ENCODE assay signal across 9 cellular contexts in the genomic region with DNA sequence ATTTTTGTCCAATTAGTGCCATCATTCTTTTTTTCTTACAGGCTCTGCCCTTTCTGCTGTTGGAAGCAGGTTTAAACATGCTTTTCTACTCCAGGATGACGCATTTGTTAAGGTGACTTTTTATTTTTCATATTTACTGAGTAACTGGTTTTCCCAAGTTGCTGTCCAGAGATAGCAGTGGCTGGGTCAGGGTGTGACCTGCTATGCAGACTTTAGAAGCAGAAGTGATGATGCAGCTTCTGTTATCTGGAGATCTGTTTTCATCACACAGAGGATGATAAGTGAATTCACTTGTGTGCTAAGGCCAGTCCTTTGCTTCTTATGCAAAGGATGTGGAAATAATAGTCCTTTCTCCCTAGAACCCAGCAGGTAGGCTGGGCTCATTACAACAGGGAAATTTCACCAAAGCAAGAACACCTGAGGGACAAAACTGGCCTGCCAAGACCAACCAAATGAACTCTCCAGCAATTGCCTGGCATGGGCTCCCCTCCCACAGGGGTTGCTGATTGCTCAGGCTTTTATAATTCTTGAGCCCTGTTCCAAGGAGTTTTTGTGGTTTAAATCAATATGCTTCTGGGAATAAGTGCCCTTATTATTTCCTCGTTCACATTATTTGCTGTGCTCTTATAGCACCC.
DNase-seq lines count a peak whose midpoint lies in the region; ATAC-seq, FAIRE-seq and TF ChIP-seq lines count a peak whose summit lies in the region.
"Had no signal": no experiment of that assay in that cellular context is flagged by ENCODE, and none has a peak within 500 bp of the region (broad histone marks: within the 10 kb centered on the region; RNA-seq: fewer than 3 reads in every experiment).

No MANE protein-coding gene starts in this region.

- POLR2A ChIA-PET in K562 (lab: Yijun Ruan, JAX): interaction anchor here (0.6 to 2.2 kb wide), 6 partner anchors 8 to 61 kb away, joined by 3 to 10 read pairs (median 4); no protein-coding TSS in a partner anchor

- H3K36me3 ChIP-seq in K562 (ENCODE audit: control insufficient read depth, insufficient read depth, low read length) (no peaks in the 10 kb centered on the region), lung (ENCODE audit: control insufficient read depth in 2 of 2, insufficient read depth in 2 of 2, low read length in 2 of 2) (no peaks in the 10 kb centered on the region)

- no peaks in the 10 kb centered on the region for H4K20me1 ChIP-seq in K562 (replicated peaks; ENCODE audit: control insufficient read depth, insufficient read depth, low read length)

- peaks cover 6% of the 10 kb centered on the region for H3K27me3 Mint-ChIP-seq in activated naive CD8-positive, alpha-beta T cell treated with anti-CD3 and anti-CD28 coated beads, Interleukin-2, amount 50 U/mL, for 24 hours

- intact Hi-C loops in K562 (cut with micrococcal nuclease): no loop called here

- H3K9me3 ChIP-seq in K562 (replicated peaks; ENCODE audit: control insufficient read depth, insufficient read depth, low read depth, low read length) (no peaks in the 10 kb centered on the region), lung (ENCODE audit: control insufficient read depth in 2 of 2, insufficient read depth in 1 of 2, low read length in 1 of 2) (no peaks in the 10 kb centered on the region)
- H3K9me3 ChIP-seq: body of pancreas had no signal

- CTCF ChIA-PET in K562 (lab: Yijun Ruan, JAX; ENCODE audit: low intra/inter-chr PET ratio): no interaction called here

- H3K4me2 ChIP-seq in K562 (ENCODE audit: insufficient read depth, low read length): peak overlapping the region; percentile 49; the same call in 1 of the 2 replicates

- H3K27ac ChIP-seq in K562 (ENCODE audit: extremely low read depth, low read depth, low read length): peak overlapping the region; percentile 68
- H3K27ac ChIP-seq in lung (ENCODE audit: low read depth in 1 of 2, low read length in 1 of 2): no peak overlapping the region

- DNase-seq in ELF-1 (ENCODE audit: low read depth, low spot score) (peak; percentile 32), NCI-H146 treated with DMSO at 0.1 percent for 48 hours (lab: John Stamatoyannopoulos, UW; ENCODE audit: unreplicated experiment) (peak; percentile 76), K562 (ENCODE audit: extremely low read depth in 1 of 4, low spot score in 3 of 4) (peak; percentile 78 to 90 (median 88)), lung (ENCODE audit: low spot score) (peak; percentile 74), kidney tubule cell (ENCODE audit: low spot score) (no peak)
- no peak for DNase-seq in activated naive CD8-positive, alpha-beta T cell treated with anti-CD3 and anti-CD28 coated beads, Interleukin-2, amount 50 U/mL, for 24 hours
- DNase-seq in stimulated activated naive CD4-positive, alpha-beta T cell (lab: John Stamatoyannopoulos, UW): no peak

- H3K9me3 Mint-ChIP-seq in activated naive CD8-positive, alpha-beta T cell treated with anti-CD3 and anti-CD28 coated beads, Interleukin-2, amount 50 U/mL, for 24 hours: no peaks in the 10 kb centered on the region

- no peaks in the 10 kb centered on the region for H3K79me2 ChIP-seq in K562 (ENCODE audit: control insufficient read depth, insufficient read depth, low read length)

- H3K27me3 ChIP-seq in K562 (ENCODE audit: control insufficient read depth in 2 of 2, insufficient read depth in 2 of 2, low read length in 2 of 2) (no peaks in the 10 kb centered on the region), lung (ENCODE audit: control insufficient read depth, insufficient read depth) (no peaks in the 10 kb centered on the region)
- H3K27me3 ChIP-seq: body of pancreas had no signal

- peaks cover under 1% of the 10 kb centered on the region for H3K4me1 Mint-ChIP-seq in activated naive CD8-positive, alpha-beta T cell treated with anti-CD3 and anti-CD28 coated beads, Interleukin-2, amount 50 U/mL, for 24 hours

- H2AFZ ChIP-seq in K562 (ENCODE audit: low read depth, low read length): peak overlapping the region; percentile 93

- TF ChIP-seq CTCF in K562 (IDR thresholded peaks at IDR 0.05 in 2 of 3, conservative IDR thresholded peaks at IDR 0.05 in 1 of 3; ENCODE audit: insufficient read depth in 2 of 3, low read depth in 1 of 3, low read length in 3 of 3) (no peak), lung (IDR thresholded peaks at IDR 0.05; ENCODE audit: control extremely low read depth, extremely low read depth) (no peak)

- peaks cover 7 to 45% of the 10 kb centered on the region in 2 experiments; a peak in 4 of 5 replicates for H3K4me1 ChIP-seq in K562 (replicated peaks in 1 of 2; ENCODE audit: control insufficient read depth in 2 of 2, insufficient read depth in 2 of 2, low read length in 2 of 2)
- peaks cover 0 to 8% of the 10 kb centered on the region in 2 donors for H3K4me1 ChIP-seq in lung (ENCODE audit: control insufficient read depth in 2 of 2, insufficient read depth in 2 of 2, low read length in 2 of 2)

- H3K36me3 Mint-ChIP-seq in activated naive CD8-positive, alpha-beta T cell treated with anti-CD3 and anti-CD28 coated beads, Interleukin-2, amount 50 U/mL, for 24 hours (ENCODE audit: low read depth): no peaks in the 10 kb centered on the region

- 24% methylated on average over 2 of the region's 2 CpGs for WGBS in K562 (ENCODE audit: insufficient coverage, low coverage, missing lambda C conversion rate)
- 72 to 83% methylated on average over 2 of the region's 2 CpGs for WGBS in lung, 2 donors

- H3K4me3 ChIP-seq in K562 (no peak overlapping the region), lung (no peak overlapping the region)
- H3K4me3 ChIP-seq: body of pancreas had no signal

- peak; percentile 92 for TF ChIP-seq EP300 in K562 (IDR thresholded peaks at IDR 0.05; ENCODE audit: low read length)

- in situ Hi-C loops in K562 (cut with MboI): no loop called here

- peak overlapping the region in 1 of 2 experiments; percentile 13; a peak in 1 of 4 replicates for H3K9ac ChIP-seq in K562 (ENCODE audit: insufficient read depth in 1 of 2, low read depth in 2 of 2, low read length in 2 of 2)

- no peaks in the 10 kb centered on the region for H3K9me1 ChIP-seq in K562 (ENCODE audit: control insufficient read depth, insufficient read depth, low read length)

- BruUV-seq in K562 (replicated peaks; lab: Mats Ljungman, UMichigan): no TSS peak

- no peak for TF ChIP-seq POLR2A in K562 (conservative IDR thresholded peaks at IDR 0.05)

- H3K4me3 Mint-ChIP-seq in activated naive CD8-positive, alpha-beta T cell treated with anti-CD3 and anti-CD28 coated beads, Interleukin-2, amount 50 U/mL, for 24 hours: no peak overlapping the region

- peak; percentile 76 for FAIRE-seq in K562 (lab: Jason Lieb, UNC)

- H3K27ac Mint-ChIP-seq in activated naive CD8-positive, alpha-beta T cell treated with anti-CD3 and anti-CD28 coated beads, Interleukin-2, amount 50 U/mL, for 24 hours: no peak overlapping the region

- TF ChIP-seq RAD21 in K562 (CRISPR knock-in tag; conservative IDR thresholded peaks at IDR 0.05 in 1 of 2, IDR thresholded peaks at IDR 0.05 in 1 of 2): no peak

- peak; percentile 71 for ATAC-seq in K562
- ATAC-seq in lung (ENCODE audit: insufficient read depth, low FRiP score): peak; percentile 68
- ATAC-seq in activated naive CD8-positive, alpha-beta T cell treated with anti-CD3 and anti-CD28 coated beads, Interleukin-2, amount 50 U/mL, for 24 hours: no peak
- ATAC-seq in HG02885 (IDR thresholded peaks at IDR 0.05; ENCODE audit: poor library complexity, unreplicated experiment): no peak

TF ChIP-seq in K562, 482 proteins besides CTCF, POLR2A, EP300 and RAD21 (continues in another document):
- no peak for TF ChIP-seq RBBP5 (IDR thresholded peaks at IDR 0.05; ENCODE audit: borderline replicate concordance, insufficient read depth, low read length, poor library complexity, severe bottlenecking)
- no peak for TF ChIP-seq SIRT6 (IDR thresholded peaks at IDR 0.05; ENCODE audit: low read depth, low read length)
- no peak for TF ChIP-seq LARP7 (IDR thresholded peaks at IDR 0.05)
- TF ChIP-seq, protein P1, sequence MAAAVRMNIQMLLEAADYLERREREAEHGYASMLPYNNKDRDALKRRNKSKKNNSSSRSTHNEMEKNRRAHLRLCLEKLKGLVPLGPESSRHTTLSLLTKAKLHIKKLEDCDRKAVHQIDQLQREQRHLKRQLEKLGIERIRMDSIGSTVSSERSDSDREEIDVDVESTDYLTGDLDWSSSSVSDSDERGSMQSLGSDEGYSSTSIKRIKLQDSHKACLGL (CRISPR knock-in tag; IDR thresholded peaks at IDR 0.05; ENCODE audit: borderline replicate concordance, poor library complexity, severe bottlenecking): no peak
- TF ChIP-seq, protein P2, sequence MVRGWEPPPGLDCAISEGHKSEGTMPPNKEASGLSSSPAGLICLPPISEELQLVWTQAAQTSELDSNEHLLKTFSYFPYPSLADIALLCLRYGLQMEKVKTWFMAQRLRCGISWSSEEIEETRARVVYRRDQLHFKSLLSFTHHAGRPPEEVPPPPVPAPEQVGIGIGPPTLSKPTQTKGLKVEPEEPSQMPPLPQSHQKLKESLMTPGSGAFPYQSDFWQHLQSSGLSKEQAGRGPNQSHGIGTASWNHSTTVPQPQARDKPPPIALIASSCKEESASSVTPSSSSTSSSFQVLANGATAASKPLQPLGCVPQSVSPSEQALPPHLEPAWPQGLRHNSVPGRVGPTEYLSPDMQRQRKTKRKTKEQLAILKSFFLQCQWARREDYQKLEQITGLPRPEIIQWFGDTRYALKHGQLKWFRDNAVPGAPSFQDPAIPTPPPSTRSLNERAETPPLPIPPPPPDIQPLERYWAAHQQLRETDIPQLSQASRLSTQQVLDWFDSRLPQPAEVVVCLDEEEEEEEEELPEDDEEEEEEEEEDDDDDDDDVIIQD (CRISPR knock-in tag; IDR thresholded peaks at IDR 0.05): no peak
- TF ChIP-seq, protein P3, sequence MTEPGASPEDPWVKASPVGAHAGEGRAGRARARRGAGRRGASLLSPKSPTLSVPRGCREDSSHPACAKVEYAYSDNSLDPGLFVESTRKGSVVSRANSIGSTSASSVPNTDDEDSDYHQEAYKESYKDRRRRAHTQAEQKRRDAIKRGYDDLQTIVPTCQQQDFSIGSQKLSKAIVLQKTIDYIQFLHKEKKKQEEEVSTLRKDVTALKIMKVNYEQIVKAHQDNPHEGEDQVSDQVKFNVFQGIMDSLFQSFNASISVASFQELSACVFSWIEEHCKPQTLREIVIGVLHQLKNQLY (CRISPR knock-in tag; conservative IDR thresholded peaks at IDR 0.05): no peak
- no peak for TF ChIP-seq NR2C2 (CRISPR knock-in tag; IDR thresholded peaks at IDR 0.05)
- TF ChIP-seq NR2C2 (tag; IDR thresholded peaks at IDR 0.05): peak; percentile 61
- TF ChIP-seq ZSCAN29 (IDR thresholded peaks at IDR 0.05): no peak
- 0 out of 4 replicates have a peak, but pooled peaks of 1 of the 2 experiments have one; percentile 1 for TF ChIP-seq MAZ (CRISPR knock-in tag; conservative IDR thresholded peaks at IDR 0.05 in 1 of 2, IDR thresholded peaks at IDR 0.05 in 1 of 2)
- peak in 1 of 2 experiments; percentile 83; a peak in 2 of 4 replicates for TF ChIP-seq TBL1XR1 (IDR thresholded peaks at IDR 0.05; ENCODE audit: low read length in 2 of 2)
- 0 out of 2 replicates have a peak, but pooled peaks have one; percentile 17 for TF ChIP-seq EP400 (IDR thresholded peaks at IDR 0.05)

Comparison
In these comparisons a context has a peak if more than half of its experiments do, and no peak if none do; other contexts are left out.
1. DNase-seq: peak in ELF-1 (single experiment), NCI-H146 treated with DMSO at 0.1 percent for 48 hours (single experiment), K562 (4 of 4) and lung (single experiment); none in activated naive CD8-positive, alpha-beta T cell treated with anti-CD3 and anti-CD28 coated beads, Interleukin-2, amount 50 U/mL, for 24 hours (single experiment), stimulated activated naive CD4-positive, alpha-beta T cell (0 of 6) and kidney tubule cell (single experiment).
2. ATAC-seq: peak in K562 (single experiment) and lung (single experiment); none in activated naive CD8-positive, alpha-beta T cell treated with anti-CD3 and anti-CD28 coated beads, Interleukin-2, amount 50 U/mL, for 24 hours (single experiment) and HG02885 (single experiment).